8 cellular contexts compared by ENCODE assay signal in genomic region chr5:44809215-44809955, GRCh38. TPM values are rescaled to one million over a fixed set of nuclear protein-coding genes. Genes with fewer than 3 reads are reported as not detected.
DNase-seq lines count a peak whose midpoint lies in the region; ATAC-seq and TF ChIP-seq lines count a peak whose summit lies in the region.

No MANE protein-coding gene starts in this region.

- H3K4me3 Mint-ChIP-seq in CD8-positive, alpha-beta T cell: peak overlapping the region; percentile 91
- peak overlapping the region; percentile 90 to 100 (median 100) for H3K4me3 Mint-ChIP-seq in nephron

- peak; percentile 30 for ATAC-seq in CD8-positive, alpha-beta T cell
- peak; percentile 40 for ATAC-seq in GM19438 (IDR thresholded peaks at IDR 0.05; ENCODE audit: low read depth, unreplicated experiment)
- ATAC-seq in HG03558 (IDR thresholded peaks at IDR 0.05; ENCODE audit: extremely low read depth, unreplicated experiment): peak; percentile 20

- CTCF ChIA-PET in CD8-positive, alpha-beta T cell (lab: Charles Lee): no interaction called here

- TF ChIP-seq POLR2A in stomach (IDR thresholded peaks at IDR 0.05): no peak

- H3K36me3 Mint-ChIP-seq in CD8-positive, alpha-beta T cell: peaks cover 39% of the 10 kb centered on the region
- peaks cover 20% of the 10 kb centered on the region for H3K36me3 Mint-ChIP-seq in nephron (ENCODE audit: low read depth)

- no peak for TF ChIP-seq EP300 in stomach (IDR thresholded peaks at IDR 0.05)

- H3K4me1 Mint-ChIP-seq in CD8-positive, alpha-beta T cell (ENCODE audit: low read depth): peaks cover 39% of the 10 kb centered on the region
- H3K4me1 Mint-ChIP-seq in nephron: peaks cover 31% of the 10 kb centered on the region

- H3K27ac Mint-ChIP-seq in CD8-positive, alpha-beta T cell: peak overlapping the region; percentile 94
- H3K27ac Mint-ChIP-seq in nephron: peak overlapping the region; percentile 53 to 99 (median 98)

- H3K36me3 ChIP-seq in CD8-positive, alpha-beta T cell (ENCODE audit: insufficient read depth, low read length): peaks cover 19% of the 10 kb centered on the region
- peaks cover 12 to 35% (median 31%) of the 10 kb centered on the region in 4 donors for H3K36me3 ChIP-seq in stomach

- no peaks in the 10 kb centered on the region for H3K9me3 ChIP-seq in CD8-positive, alpha-beta T cell (ENCODE audit: low read length)
- H3K9me3 ChIP-seq in stomach: no peaks in the 10 kb centered on the region

- H3K4me1 ChIP-seq in CD8-positive, alpha-beta T cell (ENCODE audit: insufficient read depth, low read length): peaks cover 22% of the 10 kb centered on the region
- H3K4me1 ChIP-seq in stomach: peaks cover 7 to 40% (median 28%) of the 10 kb centered on the region in 4 donors

- WGBS in stomach, 5 donors: 0% methylated on average over 14 to 45 of the region's 45 CpGs

- H3K27me3 ChIP-seq in CD8-positive, alpha-beta T cell (ENCODE audit: insufficient read depth, low read length): no peaks in the 10 kb centered on the region
- no peaks in the 10 kb centered on the region for H3K27me3 ChIP-seq in stomach

- TF ChIP-seq CTCF in CD8-positive, alpha-beta T cell (IDR thresholded peaks at IDR 0.05): no peak
- TF ChIP-seq CTCF in fibroblast of mammary gland (conservative IDR thresholded peaks at IDR 0.05; ENCODE audit: control insufficient read depth, insufficient read depth, low read depth, low read length) (no peak), nephron (IDR thresholded peaks at IDR 0.05; ENCODE audit: unreplicated experiment in 3 of 3) (no peak), stomach (IDR thresholded peaks at IDR 0.05) (no peak)

- H3K9me3 Mint-ChIP-seq in CD8-positive, alpha-beta T cell: no peaks in the 10 kb centered on the region
- no peaks in the 10 kb centered on the region for H3K9me3 Mint-ChIP-seq in nephron

- POLR2A ChIA-PET in CD8-positive, alpha-beta T cell (lab: Charles Lee): interaction anchor here (1.0 kb wide), 1 partner anchor 1642 kb away, joined by 3 read pairs; no protein-coding TSS in a partner anchor

- H3K4me3 ChIP-seq in CD8-positive, alpha-beta T cell (ENCODE audit: low read depth, low read length): peak overlapping the region; percentile 94
- H3K4me3 ChIP-seq in fibroblast of mammary gland (ENCODE audit: control insufficient read depth, low read depth, low read length): peak overlapping the region; percentile 89
- peak overlapping the region; percentile 75 to 94 (median 84) for H3K4me3 ChIP-seq in stomach

- peak overlapping the region; percentile 89 for H3K27ac ChIP-seq in CD8-positive, alpha-beta T cell (ENCODE audit: low read depth, low read length)
- peak overlapping the region; percentile 84 to 95 (median 88) for H3K27ac ChIP-seq in stomach

- intact Hi-C loops in CD8-positive, alpha-beta T cell (cut with DNase I, micrococcal nuclease): loop anchor here (2.0 to 10.0 kb wide), 3 partner anchors 1325 to 1497 kb away; partner anchors contain the start of genes HMGCS1 (in 2 of the 2) and TMEM267 (in 1 of the 2)
- intact Hi-C loops in stomach (cut with DNase I; ENCODE audit: low total_unique reads): no loop called here

- peaks cover 2% of the 10 kb centered on the region for H3K27me3 Mint-ChIP-seq in CD8-positive, alpha-beta T cell (ENCODE audit: low read depth)
- H3K27me3 Mint-ChIP-seq in nephron (ENCODE audit: low read depth): no peaks in the 10 kb centered on the region

- peak; percentile 3 to 51 (median 32) for DNase-seq in CD8-positive, alpha-beta T cell
- DNase-seq in NOMO-1 (lab: John Stamatoyannopoulos, UW; ENCODE audit: unreplicated experiment in 2 of 2) (peak; percentile 47 to 90), activated T-helper 1 cell treated with Interleukin-2 at 50 U/mL for 16 hours (ENCODE audit: low read depth) (peak; percentile 27), fibroblast of mammary gland (ENCODE audit: low read depth) (peak; percentile 75), stomach (peak; percentile 40)

RNA-seq across cellular contexts. Expression of gene MRPS30, which starts 0.6 kb away (rescaled TPM):
- 10 to 100 TPM; 51.5 to 52.4 TPM for total RNA-seq in CD8-positive, alpha-beta T cell
- 10 to 100 TPM in 4 of 5 donors, 1 to 10 TPM in 1; 9.3 to 91.5 (median 37.2) TPM for total RNA-seq in stomach
- polyA plus RNA-seq in stomach: 10 to 100 TPM; 17.6 to 26.3 (median 19.6) TPM

Comparison
In these comparisons a context has a peak if more than half of its experiments do, and no peak if none do; other contexts are left out.
1. Peak in every context shown above with its lines: DNase-seq, ATAC-seq, H3K4me3 ChIP-seq and H3K27ac ChIP-seq.